ENCODE assay signal across 8 cellular contexts in genomic region chr4:77819409-77819835, GRCh38. TPM values are rescaled to one million over a fixed set of nuclear protein-coding genes. Genes with fewer than 3 reads are reported as not detected.
DNase-seq lines count a peak whose midpoint lies in the region; ATAC-seq, FAIRE-seq and TF ChIP-seq lines count a peak whose summit lies in the region.

No MANE protein-coding gene starts in this region.

- peaks cover 11% of the 10 kb centered on the region for H3K4me1 ChIP-seq in SJSA1 (replicated peaks)
- peaks cover 0 to 4% (median 2%) of the 10 kb centered on the region in 4 experiments; a peak in 4 of 7 replicates for H3K4me1 ChIP-seq in H1 (replicated peaks in 1 of 4; ENCODE audit: control insufficient read depth in 3 of 4, insufficient read depth in 4 of 4, low read length in 3 of 4)
- H3K4me1 ChIP-seq in mucosa of rectum (ENCODE audit: control insufficient read depth in 2 of 2, insufficient read depth in 2 of 2, low read length in 2 of 2): peaks cover 9 to 21% of the 10 kb centered on the region in 2 donors
- peaks cover 8 to 44% (median 30%) of the 10 kb centered on the region in 4 donors for H3K4me1 ChIP-seq in transverse colon

- CTCF ChIA-PET in H1 (lab: Charles Lee; ENCODE audit: partially characterized antibody): no interaction called here

- H3K36me3 ChIP-seq in SJSA1 (peaks cover 4% of the 10 kb centered on the region), H1 (ENCODE audit: control insufficient read depth in 2 of 4, insufficient read depth in 4 of 4, low read length in 3 of 4) (no peaks in the 10 kb centered on the region), mucosa of rectum (ENCODE audit: control insufficient read depth in 2 of 2, insufficient read depth in 2 of 2, low read length in 2 of 2) (no peaks in the 10 kb centered on the region), transverse colon (no peaks in the 10 kb centered on the region)

- no peak overlapping the region for H2BK5ac ChIP-seq in H1 (ENCODE audit: low read depth, low read length)

- peaks cover 0 to 5% of the 10 kb centered on the region in 2 experiments; a peak in 1 of 4 replicates for H3K79me2 ChIP-seq in H1 (ENCODE audit: control insufficient read depth in 1 of 2, insufficient read depth in 2 of 2, low read length in 2 of 2)

- TF ChIP-seq RAD21 in H1 (IDR thresholded peaks at IDR 0.05 in 1 of 2, conservative IDR thresholded peaks at IDR 0.05 in 1 of 2; ENCODE audit: low read depth in 2 of 2, low read length in 2 of 2): no peak

- DNase-seq in SJSA1 (ENCODE audit: low read depth in 1 of 2, low spot score in 2 of 2) (no peak), H1 (ENCODE audit: low read depth in 1 of 2, low spot score in 2 of 2) (no peak), transverse colon (no peak), NCI-H748 (lab: John Stamatoyannopoulos, UW; ENCODE audit: unreplicated experiment) (no peak), iPS-NIHi7 (ENCODE audit: extremely low spot score) (no peak)

- H2BK15ac ChIP-seq in H1 (ENCODE audit: low read length): no peak overlapping the region

- in situ Hi-C loops in transverse colon (cut with MboI; ENCODE audit: low pct_ligation_motif_present in 1 of 4, low pct_unique_long_range_greater_than_20kb in 1 of 4, low sequenced_read_pairs in 3 of 4): no loop called here

- H3K23ac ChIP-seq in H1 (ENCODE audit: insufficient read length): no peak overlapping the region

- no peak overlapping the region for H2BK20ac ChIP-seq in H1 (ENCODE audit: low read length)

- TF ChIP-seq EP300 in H1 (IDR thresholded peaks at IDR 0.05; ENCODE audit: borderline replicate concordance in 1 of 2, low read depth in 2 of 2, low read length in 2 of 2) (no peak), transverse colon (IDR thresholded peaks at IDR 0.05; ENCODE audit: low read depth) (no peak)

- TF ChIP-seq POLR2A in H1 (IDR thresholded peaks at IDR 0.05; ENCODE audit: control extremely low read depth in 1 of 2, low read depth in 2 of 2, low read length in 2 of 2) (no peak), transverse colon (IDR thresholded peaks at IDR 0.05) (no peak)

- H3K4me3 ChIP-seq in SJSA1 (peak overlapping the region; percentile 84), H1 (ENCODE audit: extremely low read depth in 1 of 4, insufficient read depth in 2 of 4, low read depth in 3 of 4, low read length in 4 of 4) (peak overlapping the region; percentile 82 to 96 (median 84)), mucosa of rectum (ENCODE audit: low read length in 2 of 2) (peak overlapping the region; percentile 94 to 100), transverse colon (peak overlapping the region; percentile 62 to 98 (median 84))

- H2BK12ac ChIP-seq in H1 (ENCODE audit: low read depth, low read length): no peak overlapping the region

- H4K20me1 ChIP-seq in H1 (replicated peaks in 1 of 2; ENCODE audit: control insufficient read depth in 1 of 2, insufficient read depth in 2 of 2, low read length in 2 of 2): peaks cover 0 to 2% of the 10 kb centered on the region in 2 experiments

- peak overlapping the region; percentile 59 to 96 for H3K4me2 ChIP-seq in H1 (ENCODE audit: insufficient read depth in 1 of 2, low read depth in 2 of 2, low read length in 2 of 2)

- H2AK5ac ChIP-seq in H1 (ENCODE audit: low read depth, low read length): no peak overlapping the region

- H3K9ac ChIP-seq in H1 (replicated peaks in 1 of 4; ENCODE audit: extremely low read depth in 1 of 4, low read depth in 3 of 4, low read length in 3 of 4) (peak overlapping the region in 3 of 4 experiments; percentile 20 to 70 (median 43); a peak in 4 of 7 replicates), mucosa of rectum (ENCODE audit: low read depth in 1 of 2, low read length in 2 of 2) (peak overlapping the region; percentile 98)

- no peaks in the 10 kb centered on the region for H3K79me1 ChIP-seq in H1 (ENCODE audit: low read depth, low read length)

- H3K27me3 ChIP-seq in SJSA1 (replicated peaks): no peaks in the 10 kb centered on the region
- peaks cover 0 to 5% (median 2%) of the 10 kb centered on the region in 4 experiments; a peak in 2 of 7 replicates for H3K27me3 ChIP-seq in H1 (replicated peaks in 1 of 4; ENCODE audit: control insufficient read depth in 3 of 4, extremely low read depth in 1 of 4, insufficient read depth in 3 of 4, low read length in 3 of 4)
- no peaks in the 10 kb centered on the region for H3K27me3 ChIP-seq in mucosa of rectum (ENCODE audit: control insufficient read depth in 2 of 2, insufficient read depth in 2 of 2, low read length in 2 of 2)
- no peaks in the 10 kb centered on the region for H3K27me3 ChIP-seq in transverse colon

- WGBS in H1 (ENCODE audit: extremely low coverage in 1 of 2, insufficient coverage in 1 of 2, insufficient read length in 1 of 2, insufficient replicate concordance in 2 of 2, low coverage in 1 of 2, low lambda C conversion rate in 2 of 2, missing lambda C conversion rate in 1 of 2), 2 experiments: 0% methylated on average over 9 of the region's 66 CpGs; no CpG with 5 or more reads in 1 of the 2 experiments
- 2% methylated on average over 25 of the region's 66 CpGs; no CpG with 5 or more reads in 1 of the 2 donors for WGBS in transverse colon (ENCODE audit: low coverage in 1 of 2), 2 donors

- H4K5ac ChIP-seq in H1 (ENCODE audit: insufficient read length, low read depth, low read length): no peak overlapping the region

- no peak overlapping the region for H3K14ac ChIP-seq in H1 (ENCODE audit: insufficient read length)

- H2BK120ac ChIP-seq in H1 (replicated peaks; ENCODE audit: low read depth, low read length): no peak overlapping the region

- H3K23me2 ChIP-seq in H1 (ENCODE audit: low read depth, low read length): peaks cover 8% of the 10 kb centered on the region; the same call in 1 of the 2 replicates

- H4K8ac ChIP-seq in H1 (ENCODE audit: extremely low read depth, insufficient read depth, low read length): no peak overlapping the region

- H2AFZ ChIP-seq in H1 (ENCODE audit: low read length): peak overlapping the region; percentile 34; the same call in 1 of the 2 replicates

- intact Hi-C loops in transverse colon (cut with DNase I; ENCODE audit: low total_unique reads): loop anchor here (2.0 kb wide), 1 partner anchor 43 kb away; the partner anchor contains the start of gene MRPL1

- no peak for TF ChIP-seq CTCF in H1 (IDR thresholded peaks at IDR 0.05; ENCODE audit: control extremely low read depth in 1 of 3, insufficient read depth in 1 of 3, low read depth in 1 of 3, low read length in 3 of 3)
- TF ChIP-seq CTCF in transverse colon (IDR thresholded peaks at IDR 0.05): no peak

- H3K9me3 ChIP-seq in SJSA1 (replicated peaks): no peaks in the 10 kb centered on the region
- H3K9me3 ChIP-seq in H1 (ENCODE audit: insufficient read depth in 2 of 2, low read depth in 1 of 2, low read length in 1 of 2): no peaks in the 10 kb centered on the region
- no peaks in the 10 kb centered on the region for H3K9me3 ChIP-seq in mucosa of rectum (ENCODE audit: control insufficient read depth in 2 of 2, low read length in 2 of 2)
- H3K9me3 ChIP-seq in transverse colon: no peaks in the 10 kb centered on the region

- POLR2A ChIA-PET in H1 (lab: Charles Lee; ENCODE audit: partially characterized antibody): interaction anchor here (1.3 kb wide), 1 partner anchor 43 kb away, joined by 13 read pairs; the partner anchor contains the start of gene MRPL1

- H3K27ac ChIP-seq in SJSA1 (peak overlapping the region; percentile 54), H1 (ENCODE audit: low read depth, low read length) (no peak overlapping the region), mucosa of rectum (ENCODE audit: low read depth in 2 of 2, low read length in 2 of 2) (peak overlapping the region; percentile 99), transverse colon (peak overlapping the region; percentile 96 to 100 (median 100))

- H3K4ac ChIP-seq in H1 (replicated peaks; ENCODE audit: insufficient read length, low read depth, low read length): no peak overlapping the region

- ATAC-seq in GM18502 (IDR thresholded peaks at IDR 0.05; ENCODE audit: poor library complexity, unreplicated experiment) (peak; percentile 16), HG02571 (IDR thresholded peaks at IDR 0.05; ENCODE audit: unreplicated experiment) (peak; percentile 23)

- no peak overlapping the region for H4K91ac ChIP-seq in H1 (replicated peaks; ENCODE audit: insufficient read length, low read length)

- FAIRE-seq in H1 (lab: Jason Lieb, UNC): no peak

- no peak overlapping the region for H3K56ac ChIP-seq in H1 (replicated peaks; ENCODE audit: insufficient read length, low read depth, low read length)

- H3K18ac ChIP-seq in H1 (ENCODE audit: extremely low read depth, low read length): no peak overlapping the region

TF ChIP-seq in H1, 55 proteins besides CTCF, POLR2A, EP300 and RAD21 (continues in another document):
- TF ChIP-seq EZH2 (IDR thresholded peaks at IDR 0.05; ENCODE audit: low read depth, low read length, severe bottlenecking) (no peak), JUND (IDR thresholded peaks at IDR 0.05; ENCODE audit: low read length) (no peak), RBBP5 (IDR thresholded peaks at IDR 0.05; ENCODE audit: borderline replicate concordance, low read depth, low read length) (peak; percentile 32)

RNA-seq across cellular contexts. Expression of gene CNOT6L, which starts 0.3 kb away (rescaled TPM):
- 9.2 and 10.8 TPM in 2 replicates for total RNA-seq in SJSA1 (2014; rRNA removed; shearing (Covaris generic))
- 21.9 and 22.4 TPM in 2 replicates for total RNA-seq in H1 (2021; fragmentation: NEBNext Ultra II Directional; extraction: Animal tissue kit (Norgen Biotek cat#: 25700))
- 1.3 and 2.0 TPM in 2 replicates for polyA plus RNA-seq in H1 (2011; rRNA removed)
- polyA plus RNA-seq in H1 (2011; cell fraction: cytosol; rRNA removed): 2.0 TPM
- polyA plus RNA-seq in H1 (2011; cell fraction: nucleus; rRNA removed): 2.2 TPM
- 4.0 to 8.8 TPM (median 5.3 TPM) in 4 replicates for polyA plus RNA-seq in H1 (2012, experiment 1 of 2)
- polyA plus RNA-seq in H1 (2012, experiment 2 of 2): 0.52 TPM
- 4.1 TPM for polyA plus RNA-seq in H1 (2013, experiment 1 of 2)
- polyA plus RNA-seq in H1 (2013, experiment 2 of 2): 3.9 TPM
- 19.9 and 22.2 TPM in 2 replicates for polyA minus RNA-seq in H1 (2011; rRNA and poly(A)+ RNA removed)
- 15.3 TPM for polyA minus RNA-seq in H1 (2011; cell fraction: cytosol; rRNA and poly(A)+ RNA removed)
- polyA minus RNA-seq in H1 (2011; cell fraction: nucleus; rRNA and poly(A)+ RNA removed): 11.5 TPM
- 10 to 100 TPM in 2 of 4 donors, 1 to 10 TPM in 2; 2.2 to 30.5 (median 14.9) TPM for total RNA-seq in transverse colon

RNA-seq across cellular contexts. Expression of gene MRPL1, which starts 43.2 kb away (rescaled TPM):
- total RNA-seq in SJSA1 (2014; rRNA removed; shearing (Covaris generic)): 42.4 and 48.4 TPM in 2 replicates
- 37.0 and 39.1 TPM in 2 replicates for total RNA-seq in H1 (2021; fragmentation: NEBNext Ultra II Directional; extraction: Animal tissue kit (Norgen Biotek cat#: 25700))
- polyA plus RNA-seq in H1 (2011; rRNA removed): 4.9 and 9.6 TPM in 2 replicates
- 20.5 TPM for polyA plus RNA-seq in H1 (2011; cell fraction: cytosol; rRNA removed)
- 3.0 TPM for polyA plus RNA-seq in H1 (2011; cell fraction: nucleus; rRNA removed)
- 14.5 to 31.7 TPM (median 17.7 TPM) in 4 replicates for polyA plus RNA-seq in H1 (2012, experiment 1 of 2)
- polyA plus RNA-seq in H1 (2012, experiment 2 of 2): 4.7 TPM
- polyA plus RNA-seq in H1 (2013, experiment 1 of 2): 73.1 TPM
- 73.0 TPM for polyA plus RNA-seq in H1 (2013, experiment 2 of 2)
- polyA minus RNA-seq in H1 (2011; rRNA and poly(A)+ RNA removed): 5.9 and 6.1 TPM in 2 replicates
- polyA minus RNA-seq in H1 (2011; cell fraction: cytosol; rRNA and poly(A)+ RNA removed): 4.5 TPM
- 15.6 TPM for polyA minus RNA-seq in H1 (2011; cell fraction: nucleus; rRNA and poly(A)+ RNA removed)
- 10 to 100 TPM in 3 of 4 donors, 1 to 10 TPM in 1; 3.7 to 31.8 (median 19.6) TPM for total RNA-seq in transverse colon
